Comparison of ENCODE assay signal across 1 cellular context in the genomic region with DNA sequence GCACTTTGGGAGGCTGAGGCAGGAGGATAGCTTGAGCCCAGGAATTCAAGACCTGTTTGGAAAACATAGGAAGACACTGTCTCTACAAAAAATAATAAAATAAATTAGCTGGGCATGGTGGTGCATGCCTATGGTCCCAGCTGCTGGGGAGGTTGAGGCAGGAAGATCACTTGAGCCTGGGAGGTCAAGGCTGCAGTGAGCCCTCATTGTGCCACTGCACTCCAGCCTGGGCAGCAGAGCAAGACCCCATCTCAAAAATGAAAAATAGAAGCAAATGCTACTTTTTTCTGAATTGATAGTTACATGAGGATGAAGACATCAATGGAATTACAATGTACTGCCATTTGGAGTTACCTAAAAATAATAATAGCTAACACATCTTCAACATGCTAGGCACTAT.
A peak's percentile ranks its signal among the peaks of the same experiment; 100 is the strongest.
TF ChIP-seq lines count a peak whose summit lies in the region.

No MANE protein-coding gene starts in this region.

TF ChIP-seq in K562, 482 proteins besides CTCF, POLR2A, EP300 and RAD21:
- TF ChIP-seq PKNOX1 (IDR thresholded peaks at IDR 0.05) = no peak
- TF ChIP-seq BHLHE40 (IDR thresholded peaks at IDR 0.05; ENCODE audit: low read length) = no peak
- no peak for TF ChIP-seq ZNF436 (CRISPR knock-in tag; IDR thresholded peaks at IDR 0.05)
- TF ChIP-seq ZNF121 (CRISPR knock-in tag; conservative IDR thresholded peaks at IDR 0.05) = peak; percentile 61
